12 cellular contexts compared by ENCODE assay signal in genomic region chr3:122298239-122298638, GRCh38. TPM values are rescaled to one million over a fixed set of nuclear protein-coding genes. Genes with fewer than 3 reads are reported as not detected.
DNase-seq lines count a peak whose midpoint lies in the region; ATAC-seq, FAIRE-seq and TF ChIP-seq lines count a peak whose summit lies in the region.
"Had no signal": no experiment of that assay in that cellular context is flagged by ENCODE, and none has a peak within 500 bp of the region (broad histone marks: within the 10 kb centered on the region; RNA-seq: fewer than 3 reads in every experiment).

No MANE protein-coding gene starts in this region.

- TF ChIP-seq POLR2A in H1 (IDR thresholded peaks at IDR 0.05; ENCODE audit: control extremely low read depth in 1 of 2, low read depth in 2 of 2, low read length in 2 of 2) (no peak), spleen (IDR thresholded peaks at IDR 0.05) (no peak)

- H3K9ac ChIP-seq in H1 (replicated peaks in 1 of 4; ENCODE audit: extremely low read depth in 1 of 4, low read depth in 3 of 4, low read length in 3 of 4), result no peak overlapping the region

- DNase-seq in H1 (ENCODE audit: low read depth in 1 of 2, low spot score in 2 of 2) (no peak), spleen (no peak), occipital lobe (lab: John Stamatoyannopoulos, UW) (no peak), NCI-H345 treated with DMSO at 0.1 percent for 48 hours (lab: John Stamatoyannopoulos, UW; ENCODE audit: unreplicated experiment) (no peak)
- DNase-seq: HCEC 1CT, left ventricle myocardium superior, right lobe of liver had no signal

- no peak overlapping the region for H3K4me2 ChIP-seq in H1 (ENCODE audit: insufficient read depth in 1 of 2, low read depth in 2 of 2, low read length in 2 of 2)

- H2BK15ac ChIP-seq in H1 (ENCODE audit: low read length), result no peak overlapping the region

- no peaks in the 10 kb centered on the region; a peak in 1 of 7 replicates for H3K4me1 ChIP-seq in H1 (replicated peaks in 1 of 4; ENCODE audit: control insufficient read depth in 3 of 4, insufficient read depth in 4 of 4, low read length in 3 of 4)
- H3K4me1 ChIP-seq in spleen, result peaks cover 0 to 28% (median 4%) of the 10 kb centered on the region in 6 donors

- H3K79me1 ChIP-seq in H1 (ENCODE audit: low read depth, low read length), result no peaks in the 10 kb centered on the region

- POLR2A ChIA-PET in H1 (lab: Charles Lee; ENCODE audit: partially characterized antibody), result no interaction called here

- H3K27ac ChIP-seq in H1 (ENCODE audit: low read depth, low read length) (no peak overlapping the region), spleen (no peak overlapping the region)
- H3K27ac ChIP-seq: breast epithelium, right lobe of liver had no signal

- no peaks in the 10 kb centered on the region for H3K23me2 ChIP-seq in H1 (ENCODE audit: low read depth, low read length)

- H2BK20ac ChIP-seq in H1 (ENCODE audit: low read length), result no peak overlapping the region

- H3K9me3 ChIP-seq in H1 (ENCODE audit: insufficient read depth in 2 of 2, low read depth in 1 of 2, low read length in 1 of 2) (no peaks in the 10 kb centered on the region), spleen (peaks cover 0 to 10% (median 6%) of the 10 kb centered on the region in 8 donors)
- H3K9me3 ChIP-seq: breast epithelium had no signal

- intact Hi-C loops in spleen (cut with DNase I; ENCODE audit: low total_unique reads), result no loop called here

- H2AK5ac ChIP-seq in H1 (ENCODE audit: low read depth, low read length), result no peak overlapping the region

- H3K56ac ChIP-seq in H1 (replicated peaks; ENCODE audit: insufficient read length, low read depth, low read length), result no peak overlapping the region

- no peak overlapping the region for H2BK5ac ChIP-seq in H1 (ENCODE audit: low read depth, low read length)

- FAIRE-seq in H1 (lab: Jason Lieb, UNC), result no peak

- H3K27me3 ChIP-seq in H1 (replicated peaks in 1 of 4; ENCODE audit: control insufficient read depth in 3 of 4, extremely low read depth in 1 of 4, insufficient read depth in 3 of 4, low read length in 3 of 4) (no peaks in the 10 kb centered on the region), spleen (replicated peaks in 1 of 7) (no peaks in the 10 kb centered on the region)
- H3K27me3 ChIP-seq: breast epithelium, right lobe of liver had no signal

- H3K36me3 ChIP-seq in H1 (ENCODE audit: control insufficient read depth in 2 of 4, insufficient read depth in 4 of 4, low read length in 3 of 4) (no peaks in the 10 kb centered on the region), spleen (no peaks in the 10 kb centered on the region)
- H3K36me3 ChIP-seq: breast epithelium, right lobe of liver had no signal

- no peak overlapping the region for H3K14ac ChIP-seq in H1 (ENCODE audit: insufficient read length)

- no peak overlapping the region for H3K18ac ChIP-seq in H1 (ENCODE audit: extremely low read depth, low read length)

- no peak overlapping the region for H2BK12ac ChIP-seq in H1 (ENCODE audit: low read depth, low read length)

- no peak overlapping the region for H2BK120ac ChIP-seq in H1 (replicated peaks; ENCODE audit: low read depth, low read length)

- no peaks in the 10 kb centered on the region for H4K20me1 ChIP-seq in H1 (replicated peaks in 1 of 2; ENCODE audit: control insufficient read depth in 1 of 2, insufficient read depth in 2 of 2, low read length in 2 of 2)

- TF ChIP-seq RAD21 in H1 (IDR thresholded peaks at IDR 0.05 in 1 of 2, conservative IDR thresholded peaks at IDR 0.05 in 1 of 2; ENCODE audit: low read depth in 2 of 2, low read length in 2 of 2), result no peak

- no peak overlapping the region for H3K4me3 ChIP-seq in H1 (ENCODE audit: extremely low read depth in 1 of 4, insufficient read depth in 2 of 4, low read depth in 3 of 4, low read length in 4 of 4)
- H3K4me3 ChIP-seq in spleen, result no peak overlapping the region
- H3K4me3 ChIP-seq: breast epithelium, right lobe of liver had no signal

- no peaks in the 10 kb centered on the region for H3K79me2 ChIP-seq in H1 (ENCODE audit: control insufficient read depth in 1 of 2, insufficient read depth in 2 of 2, low read length in 2 of 2)

- no peak overlapping the region for H4K5ac ChIP-seq in H1 (ENCODE audit: insufficient read length, low read depth, low read length)

- H4K91ac ChIP-seq in H1 (replicated peaks; ENCODE audit: insufficient read length, low read length), result no peak overlapping the region

- no peak for TF ChIP-seq EP300 in H1 (IDR thresholded peaks at IDR 0.05; ENCODE audit: borderline replicate concordance in 1 of 2, low read depth in 2 of 2, low read length in 2 of 2)

- peak overlapping the region; percentile 49; the same call in 1 of the 2 replicates for H2AFZ ChIP-seq in H1 (ENCODE audit: low read length)

- CTCF ChIA-PET in H1 (lab: Charles Lee; ENCODE audit: partially characterized antibody), result no interaction called here

- no peak overlapping the region for H3K4ac ChIP-seq in H1 (replicated peaks; ENCODE audit: insufficient read length, low read depth, low read length)

- no peak overlapping the region for H4K8ac ChIP-seq in H1 (ENCODE audit: extremely low read depth, insufficient read depth, low read length)

- WGBS in H1 (ENCODE audit: extremely low coverage in 1 of 2, insufficient coverage in 1 of 2, insufficient read length in 1 of 2, insufficient replicate concordance in 2 of 2, low coverage in 1 of 2, low lambda C conversion rate in 2 of 2, missing lambda C conversion rate in 1 of 2), 2 experiments, result 96% methylated on average over 2 of the region's 2 CpGs; no CpG with 5 or more reads in 1 of the 2 experiments
- 19 to 56% (median 33%) methylated on average over 2 of the region's 2 CpGs for WGBS in spleen, 5 donors

- ATAC-seq in GM18502 (IDR thresholded peaks at IDR 0.05; ENCODE audit: poor library complexity, unreplicated experiment) (peak; percentile 71), GM21360 (IDR thresholded peaks at IDR 0.05; ENCODE audit: unreplicated experiment) (peak; percentile 56), HG03342 (IDR thresholded peaks at IDR 0.05; ENCODE audit: unreplicated experiment) (peak; percentile 70)
- ATAC-seq: left ventricle myocardium superior, right lobe of liver had no signal

- TF ChIP-seq CTCF in H1 (IDR thresholded peaks at IDR 0.05; ENCODE audit: control extremely low read depth in 1 of 3, insufficient read depth in 1 of 3, low read depth in 1 of 3, low read length in 3 of 3), result no peak
- no peak for TF ChIP-seq CTCF in spleen (IDR thresholded peaks at IDR 0.05 in 8 of 11, conservative IDR thresholded peaks at IDR 0.05 in 3 of 11)

- H3K23ac ChIP-seq in H1 (ENCODE audit: insufficient read length), result no peak overlapping the region

TF ChIP-seq in H1, 55 proteins besides CTCF, POLR2A, EP300 and RAD21:
- no peak for TF ChIP-seq YY1 (IDR thresholded peaks at IDR 0.05; ENCODE audit: low read depth, low read length)
- TF ChIP-seq, protein P1, sequence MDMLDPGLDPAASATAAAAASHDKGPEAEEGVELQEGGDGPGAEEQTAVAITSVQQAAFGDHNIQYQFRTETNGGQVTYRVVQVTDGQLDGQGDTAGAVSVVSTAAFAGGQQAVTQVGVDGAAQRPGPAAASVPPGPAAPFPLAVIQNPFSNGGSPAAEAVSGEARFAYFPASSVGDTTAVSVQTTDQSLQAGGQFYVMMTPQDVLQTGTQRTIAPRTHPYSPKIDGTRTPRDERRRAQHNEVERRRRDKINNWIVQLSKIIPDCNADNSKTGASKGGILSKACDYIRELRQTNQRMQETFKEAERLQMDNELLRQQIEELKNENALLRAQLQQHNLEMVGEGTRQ (IDR thresholded peaks at IDR 0.05; ENCODE audit: low read length), result no peak
- TF ChIP-seq HDAC6 (IDR thresholded peaks at IDR 0.05; ENCODE audit: low read depth, low read length), result no peak
- TF ChIP-seq SUZ12 (IDR thresholded peaks at IDR 0.05; ENCODE audit: low read length), result no peak

RNA-seq across cellular contexts. Expression of gene CSTA, which starts 26.8 kb away (rescaled TPM):
- total RNA-seq in H1 (2021; fragmentation: NEBNext Ultra II Directional; extraction: Animal tissue kit (Norgen Biotek cat#: 25700)), result not detected in 2 replicates
- polyA plus RNA-seq in H1 (2011; rRNA removed), result not detected in 2 replicates
- polyA plus RNA-seq in H1 (2011; cell fraction: cytosol; rRNA removed), result not detected
- polyA plus RNA-seq in H1 (2011; cell fraction: nucleus; rRNA removed), result not detected
- polyA plus RNA-seq in H1 (2012, experiment 1 of 2), result 0.27 to 0.33 TPM (median 0.28 TPM) in 3 of 4 replicates, not detected in the other
- polyA plus RNA-seq in H1 (2012, experiment 2 of 2), result 1.4 TPM
- polyA plus RNA-seq in H1 (2013, experiment 1 of 2), result 1.1 TPM
- polyA plus RNA-seq in H1 (2013, experiment 2 of 2), result 1.3 TPM
- polyA minus RNA-seq in H1 (2011; rRNA and poly(A)+ RNA removed), result not detected in 2 replicates
- polyA minus RNA-seq in H1 (2011; cell fraction: cytosol; rRNA and poly(A)+ RNA removed), result not detected
- polyA minus RNA-seq in H1 (2011; cell fraction: nucleus; rRNA and poly(A)+ RNA removed), result not detected
- 10 to 100 TPM in 4 of 7 donors, 1 to 10 TPM in 3; 6.4 to 21.1 (median 11.4) TPM for total RNA-seq in spleen
- 10 to 100 TPM; 20.1 to 46.1 (median 41.9) TPM for polyA plus RNA-seq in spleen
- total RNA-seq in occipital lobe, result not detected
- total RNA-seq: Daoy had no signal
